21 cellular contexts compared by ENCODE assay signal in the genomic region with DNA sequence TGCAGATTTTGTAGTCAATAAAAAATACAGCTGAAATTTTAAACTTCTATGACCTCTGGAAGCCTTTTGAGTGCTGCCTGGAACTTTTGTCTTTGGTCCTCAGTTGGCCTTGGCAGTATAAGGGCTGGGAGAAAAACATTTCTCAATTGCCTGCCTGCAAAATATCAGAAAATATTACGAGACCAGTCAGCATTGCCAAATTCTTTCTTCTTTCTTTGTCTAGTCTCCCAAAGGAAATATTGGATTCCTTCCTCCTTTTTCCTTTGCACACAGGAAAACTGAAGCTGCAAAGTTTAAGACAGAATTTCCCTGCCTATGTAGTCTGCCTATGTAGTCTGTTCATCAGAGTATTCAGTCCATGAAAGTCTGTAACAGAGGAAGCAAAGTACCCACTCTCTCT.
"Had no signal": no experiment of that assay in that cellular context is flagged by ENCODE, and none has a peak within 500 bp of the region (broad histone marks: within the 10 kb centered on the region; RNA-seq: fewer than 3 reads in every experiment).

No MANE protein-coding gene starts in this region.

- H3K4me1 ChIP-seq: body of pancreas, pancreas, psoas muscle, vagina had no signal

- H3K4me1 Mint-ChIP-seq: activated naive CD4-positive, alpha-beta T cell treated with anti-CD3 and anti-CD28 coated beads, Interleukin-2, amount 10 ng/mL, durations not matched to agents 7 days and 5 days; naive thymus-derived CD4-positive, alpha-beta T cell; stimulated activated memory B cell treated with anti-CD40 and anti-IgM and Interleukin-4, amounts not matched to agents 10 μg/mL and 1 μg/mL and 100 μg/mL, for 72 hours had no signal

- H3K4me3 Mint-ChIP-seq: activated naive CD4-positive, alpha-beta T cell treated with anti-CD3 and anti-CD28 coated beads, Interleukin-2, amount 10 ng/mL, durations not matched to agents 7 days and 5 days; naive thymus-derived CD4-positive, alpha-beta T cell; stimulated activated memory B cell treated with anti-CD40 and anti-IgM and Interleukin-4, amounts not matched to agents 10 μg/mL and 1 μg/mL and 100 μg/mL, for 72 hours had no signal

- H3K9me3 ChIP-seq: body of pancreas, pancreas, psoas muscle, stomach, vagina had no signal

- DNase-seq: activated CD4-positive, alpha-beta T cell treated with anti-CD3 and anti-CD28 coated beads, Interleukin-2, amount 50 U/mL, for 4 hours; activated naive CD4-positive, alpha-beta T cell treated with anti-CD3 and anti-CD28 coated beads, Interleukin-2, amount 10 ng/mL, durations not matched to agents 7 days and 5 days; activated T-cell treated with anti-CD3 and anti-CD28 coated beads, Interleukin-2, amount 50 U/mL, for 48 hours; anterior cingulate cortex; body of pancreas; caudate nucleus; dermis blood vessel endothelial cell; effector CD8-positive, alpha-beta T cell; naive thymus-derived CD4-positive, alpha-beta T cell; pancreas; psoas muscle; right cardiac atrium; stomach; T-helper 1 cell; trophoblast cell had no signal

- H3K36me3 ChIP-seq: pancreas, stomach, vagina had no signal

- H3K27me3 ChIP-seq: body of pancreas, pancreas, stomach, vagina had no signal

- FAIRE-seq: keratinocyte had no signal

- H3K27ac ChIP-seq: body of pancreas, pancreas, psoas muscle, skin epidermis, stomach, vagina had no signal

- H3K27me3 Mint-ChIP-seq: activated naive CD4-positive, alpha-beta T cell treated with anti-CD3 and anti-CD28 coated beads, Interleukin-2, amount 10 ng/mL, durations not matched to agents 7 days and 5 days; naive thymus-derived CD4-positive, alpha-beta T cell; stimulated activated memory B cell treated with anti-CD40 and anti-IgM and Interleukin-4, amounts not matched to agents 10 μg/mL and 1 μg/mL and 100 μg/mL, for 72 hours had no signal

- H3K4me3 ChIP-seq: body of pancreas, lung, pancreas, psoas muscle, skin epidermis, stomach, vagina had no signal

- ATAC-seq: body of pancreas; esophagus mucosa; naive thymus-derived CD4-positive, alpha-beta T cell; pancreas; psoas muscle; stimulated activated memory B cell treated with anti-CD40 and anti-IgM and Interleukin-4, amounts not matched to agents 10 μg/mL and 1 μg/mL and 100 μg/mL, for 72 hours had no signal

- H3K27ac Mint-ChIP-seq: activated naive CD4-positive, alpha-beta T cell treated with anti-CD3 and anti-CD28 coated beads, Interleukin-2, amount 10 ng/mL, durations not matched to agents 7 days and 5 days; naive thymus-derived CD4-positive, alpha-beta T cell; stimulated activated memory B cell treated with anti-CD40 and anti-IgM and Interleukin-4, amounts not matched to agents 10 μg/mL and 1 μg/mL and 100 μg/mL, for 72 hours had no signal

- H3K36me3 Mint-ChIP-seq: activated naive CD4-positive, alpha-beta T cell treated with anti-CD3 and anti-CD28 coated beads, Interleukin-2, amount 10 ng/mL, durations not matched to agents 7 days and 5 days; naive thymus-derived CD4-positive, alpha-beta T cell; stimulated activated memory B cell treated with anti-CD40 and anti-IgM and Interleukin-4, amounts not matched to agents 10 μg/mL and 1 μg/mL and 100 μg/mL, for 72 hours had no signal
